In genomic region chr22:50673231-50674126, GRCh38 we compare ENCODE assay signal across 9 cellular contexts. TPM values are rescaled to one million over a fixed set of nuclear protein-coding genes. Genes with fewer than 3 reads are reported as not detected.
DNase-seq lines count a peak whose midpoint lies in the region; ATAC-seq and TF ChIP-seq lines count a peak whose summit lies in the region.
"Had no signal": no experiment of that assay in that cellular context is flagged by ENCODE, and none has a peak within 500 bp of the region (broad histone marks: within the 10 kb centered on the region; RNA-seq: fewer than 3 reads in every experiment).

No MANE protein-coding gene starts in this region.

- H2AK9ac ChIP-seq in IMR-90 (replicated peaks; ENCODE audit: low read depth, low read length, poor library complexity), result no peak overlapping the region

- ATAC-seq in IMR-90 (ENCODE audit: low read depth) (no peak), HG03565 (IDR thresholded peaks at IDR 0.05; ENCODE audit: unreplicated experiment) (no peak), HG03520 (IDR thresholded peaks at IDR 0.05; ENCODE audit: unreplicated experiment) (no peak)
- no peak for ATAC-seq in natural killer cell treated with Interleukin-12 subunit alpha and Interleukin-12 subunit beta and Interleukin-15 and Interleukin-18, amount 100 ng/mL, for 72 hours
- ATAC-seq: mucosa of descending colon had no signal

- no peak overlapping the region for H4K8ac ChIP-seq in IMR-90 (ENCODE audit: low read depth in 2 of 2, low read length in 2 of 2)

- POLR2A ChIA-PET in IMR-90 (lab: Charles Lee; ENCODE audit: unreplicated experiment), result no interaction called here

- TF ChIP-seq CTCF in IMR-90 (conservative IDR thresholded peaks at IDR 0.05; ENCODE audit: low read depth, low read length) (no peak), BE2C (IDR thresholded peaks at IDR 0.05; ENCODE audit: low read depth, low read length) (no peak)

- H3K36me3 Mint-ChIP-seq in natural killer cell treated with Interleukin-12 subunit alpha and Interleukin-12 subunit beta and Interleukin-15 and Interleukin-18, amount 100 ng/mL, for 72 hours, result no peaks in the 10 kb centered on the region

- peaks cover 34 to 44% of the 10 kb centered on the region in 2 donors for H3K27me3 Mint-ChIP-seq in natural killer cell treated with Interleukin-12 subunit alpha and Interleukin-12 subunit beta and Interleukin-15 and Interleukin-18, amount 100 ng/mL, for 72 hours

- no peak overlapping the region for H4K5ac ChIP-seq in IMR-90 (ENCODE audit: low read depth, low read length)

- no peaks in the 10 kb centered on the region; the same call in 1 of the 2 replicates for H4K20me1 ChIP-seq in IMR-90 (ENCODE audit: insufficient read depth, low read length)

- no peak overlapping the region for H2BK20ac ChIP-seq in IMR-90 (ENCODE audit: low read depth, low read length)

- H3K79me1 ChIP-seq in IMR-90 (ENCODE audit: low read depth in 1 of 2, low read length in 2 of 2), result no peaks in the 10 kb centered on the region

- H3K4ac ChIP-seq in IMR-90 (ENCODE audit: low read depth, low read length), result no peak overlapping the region

- 4% methylated on average over 16 of the region's 68 CpGs; no CpG with 5 or more reads in 1 of the 2 experiments for WGBS in IMR-90 (ENCODE audit: extremely low coverage in 2 of 2, insufficient read length in 1 of 2), 2 experiments
- WGBS in ectodermal cell, 2 experiments, result 2% methylated on average over 65 to 68 of the region's 68 CpGs

- H3K27ac ChIP-seq in IMR-90 (ENCODE audit: insufficient read depth, low read length), result no peak overlapping the region
- H3K27ac ChIP-seq in ectodermal cell (ENCODE audit: insufficient read depth, low read depth, low read length, poor library complexity, severe bottlenecking), result no peak overlapping the region

- peak overlapping the region; percentile 53 for H3K4me3 Mint-ChIP-seq in natural killer cell treated with Interleukin-12 subunit alpha and Interleukin-12 subunit beta and Interleukin-15 and Interleukin-18, amount 100 ng/mL, for 72 hours

- no peak overlapping the region for H3K18ac ChIP-seq in IMR-90 (ENCODE audit: low read depth, low read length)

- in situ Hi-C loops in IMR-90 (cut with MboI; ENCODE audit: low sequenced_read_pairs), result no loop called here

- no peak overlapping the region for H3K23ac ChIP-seq in IMR-90 (ENCODE audit: low read depth, low read length)

- peaks cover 49% of the 10 kb centered on the region for H3K27me3 ChIP-seq in IMR-90 (ENCODE audit: control insufficient read depth, insufficient read depth, low read length)
- H3K27me3 ChIP-seq in ectodermal cell (ENCODE audit: control insufficient read depth, insufficient read depth, low read length, poor library complexity, severe bottlenecking), result peaks cover 9% of the 10 kb centered on the region
- peaks cover 38% of the 10 kb centered on the region for H3K27me3 ChIP-seq in BE2C

- H2AK5ac ChIP-seq in IMR-90 (ENCODE audit: low read depth, low read length), result no peak overlapping the region

- H3K4me3 ChIP-seq in IMR-90 (ENCODE audit: insufficient read depth, low read depth, low read length) (0 out of 2 replicates have a peak overlapping the region, but pooled peaks have one; percentile 2), ectodermal cell (ENCODE audit: insufficient read depth, low read depth, low read length) (peak overlapping the region; percentile 62), BE2C (ENCODE audit: low read depth, low read length) (no peak overlapping the region)
- H3K4me3 ChIP-seq: mucosa of descending colon had no signal

- no peaks in the 10 kb centered on the region for H3K9me3 Mint-ChIP-seq in natural killer cell treated with Interleukin-12 subunit alpha and Interleukin-12 subunit beta and Interleukin-15 and Interleukin-18, amount 100 ng/mL, for 72 hours

- H3K4me1 ChIP-seq in IMR-90 (ENCODE audit: control insufficient read depth, insufficient read depth, low read length) (no peaks in the 10 kb centered on the region; the same call in 1 of the 2 replicates), ectodermal cell (ENCODE audit: control insufficient read depth, insufficient read depth, low read length) (peaks cover 13% of the 10 kb centered on the region), BE2C (no peaks in the 10 kb centered on the region)

- no peak overlapping the region for H2BK5ac ChIP-seq in IMR-90 (ENCODE audit: low read depth, low read length, poor library complexity, severe bottlenecking)

- no peak overlapping the region for H2AFZ ChIP-seq in IMR-90 (replicated peaks; ENCODE audit: low read length, poor library complexity)

- H3K4me1 Mint-ChIP-seq in natural killer cell treated with Interleukin-12 subunit alpha and Interleukin-12 subunit beta and Interleukin-15 and Interleukin-18, amount 100 ng/mL, for 72 hours (ENCODE audit: low read depth in 2 of 2), result peaks cover 6 to 20% of the 10 kb centered on the region in 2 donors

- H3K9me1 ChIP-seq in IMR-90 (ENCODE audit: insufficient read depth, low read length), result peaks cover 8% of the 10 kb centered on the region

- no peak overlapping the region for H3K27ac Mint-ChIP-seq in natural killer cell treated with Interleukin-12 subunit alpha and Interleukin-12 subunit beta and Interleukin-15 and Interleukin-18, amount 100 ng/mL, for 72 hours

- H3K4me2 ChIP-seq in IMR-90 (ENCODE audit: low read depth, low read length), result no peak overlapping the region; the same call in 1 of the 2 replicates

- BruUV-seq in IMR-90 (replicated peaks; lab: Mats Ljungman, UMichigan), result no TSS peak

- H3K9me3 ChIP-seq in IMR-90 (ENCODE audit: control insufficient read depth, insufficient read depth, low read length), result no peaks in the 10 kb centered on the region; the same call in 1 of the 2 replicates
- H3K9me3 ChIP-seq in ectodermal cell (ENCODE audit: control insufficient read depth, low read length), result no peaks in the 10 kb centered on the region
- no peaks in the 10 kb centered on the region for H3K9me3 ChIP-seq in BE2C
- H3K9me3 ChIP-seq: mucosa of descending colon had no signal

- H2BK120ac ChIP-seq in IMR-90 (ENCODE audit: low read depth, low read length), result no peak overlapping the region

- no peak overlapping the region for H4K91ac ChIP-seq in IMR-90 (ENCODE audit: insufficient read depth, low read depth, low read length)

- H3K36me3 ChIP-seq in IMR-90 (ENCODE audit: control insufficient read depth, insufficient read depth, low read length) (no peaks in the 10 kb centered on the region), ectodermal cell (ENCODE audit: control insufficient read depth, insufficient read depth, low read length) (no peaks in the 10 kb centered on the region), BE2C (no peaks in the 10 kb centered on the region)

- intact Hi-C loops in IMR-90 (cut with micrococcal nuclease), result no loop called here

- dilution Hi-C loops in IMR-90 (cut with HindIII; ENCODE audit: low sequenced_read_pairs, unreplicated experiment), result no loop called here

- no peak for TF ChIP-seq POLR2A in IMR-90 (IDR thresholded peaks at IDR 0.05; ENCODE audit: low read depth, low read length)

- no peak overlapping the region for H3K9ac ChIP-seq in IMR-90 (ENCODE audit: low read depth, low read length)

- no peak overlapping the region for H2BK15ac ChIP-seq in IMR-90 (ENCODE audit: low read depth, low read length)

- no peak overlapping the region for H3K56ac ChIP-seq in IMR-90 (ENCODE audit: extremely low read depth, insufficient read depth, low read length)

- CTCF ChIA-PET in IMR-90 (lab: Yijun Ruan, JAX), result interaction anchor here (0.6 kb wide), 2 partner anchors 18 to 215 kb away, joined by 3 to 4 read pairs; no protein-coding TSS in a partner anchor

- peak; percentile 15 for DNase-seq in AG08396 (ENCODE audit: low spot score)
- no peak for DNase-seq in IMR-90
- DNase-seq in natural killer cell treated with Interleukin-12 subunit alpha and Interleukin-12 subunit beta and Interleukin-15 and Interleukin-18, amount 100 ng/mL, for 72 hours (ENCODE audit: low spot score), result no peak
- DNase-seq in NCI-H2171 (lab: John Stamatoyannopoulos, UW), result no peak
- no peak for DNase-seq in BE2C

- no peak for TF ChIP-seq RAD21 in IMR-90 (IDR thresholded peaks at IDR 0.05; ENCODE audit: low read length)

- H3K14ac ChIP-seq in IMR-90 (replicated peaks; ENCODE audit: low read depth, low read length), result no peak overlapping the region

TF ChIP-seq in IMR-90, 13 proteins besides CTCF, POLR2A, EP300 and RAD21 (continues in another document):
- no peak for TF ChIP-seq SMC3 (IDR thresholded peaks at IDR 0.05; ENCODE audit: low read depth, low read length)
- TF ChIP-seq MXI1 (IDR thresholded peaks at IDR 0.05; ENCODE audit: borderline replicate concordance, low read depth, low read length), result no peak
- TF ChIP-seq FOS (IDR thresholded peaks at IDR 0.05; ENCODE audit: low read depth, low read length), result no peak
- no peak for TF ChIP-seq MAZ (IDR thresholded peaks at IDR 0.05; ENCODE audit: borderline replicate concordance, low read depth, low read length)
- no peak for TF ChIP-seq CEBPB (IDR thresholded peaks at IDR 0.05; ENCODE audit: low read depth, low read length)

RNA-seq across cellular contexts. Expression of gene SHANK3, which starts 0.9 kb away (rescaled TPM):
- 0.18 and 0.28 TPM in 2 replicates for total RNA-seq in IMR-90 (2012; rRNA removed)
- 1.5 and 2.2 TPM in 2 replicates for polyA plus RNA-seq in IMR-90 (2012; rRNA removed)
- 0.82 and 2.0 TPM in 2 replicates for polyA plus RNA-seq in IMR-90 (2012; cell fraction: cytosol; rRNA removed)
- 5.9 and 11.9 TPM in 2 replicates for polyA plus RNA-seq in IMR-90 (2012; cell fraction: nucleus; rRNA removed; ENCODE audit: low replicate concordance)
- 11.8 TPM for polyA plus RNA-seq in ectodermal cell (2013, experiment 1 of 4)
- 12.0 TPM for polyA plus RNA-seq in ectodermal cell (2013, experiment 2 of 4)
- 11.3 TPM for polyA plus RNA-seq in ectodermal cell (2013, experiment 3 of 4)
- polyA plus RNA-seq in ectodermal cell (2013, experiment 4 of 4), result 11.1 TPM
- total RNA-seq in natural killer cell treated with Interleukin-12 subunit alpha and Interleukin-12 subunit beta and Interleukin-15 and Interleukin-18, amount 100 ng/mL, for 72 hours, result not detected
- 3.3 TPM for polyA plus RNA-seq in BE2C (2012; ENCODE audit: insufficient read depth, insufficient read length, low read depth)

RNA-seq across cellular contexts. Expression of gene ARSA, which starts 45.5 kb away (rescaled TPM):
- 3.1 and 3.4 TPM in 2 replicates for total RNA-seq in IMR-90 (2012; rRNA removed)
- polyA plus RNA-seq in IMR-90 (2012; rRNA removed), result 24.2 and 30.0 TPM in 2 replicates
- 18.3 and 26.7 TPM in 2 replicates for polyA plus RNA-seq in IMR-90 (2012; cell fraction: cytosol; rRNA removed)
- polyA plus RNA-seq in IMR-90 (2012; cell fraction: nucleus; rRNA removed; ENCODE audit: low replicate concordance), result 71.9 and 207 TPM in 2 replicates
- polyA plus RNA-seq in ectodermal cell (2013, experiment 1 of 4), result 26.2 TPM
- 26.0 TPM for polyA plus RNA-seq in ectodermal cell (2013, experiment 2 of 4)
- polyA plus RNA-seq in ectodermal cell (2013, experiment 3 of 4), result 20.5 TPM
- polyA plus RNA-seq in ectodermal cell (2013, experiment 4 of 4), result 26.4 TPM
- total RNA-seq in natural killer cell treated with Interleukin-12 subunit alpha and Interleukin-12 subunit beta and Interleukin-15 and Interleukin-18, amount 100 ng/mL, for 72 hours, result 10 to 100 TPM; 35.7 to 38.9 TPM
- polyA plus RNA-seq in BE2C (2012; ENCODE audit: insufficient read depth, insufficient read length, low read depth), result 16.3 TPM
